Comparison of ENCODE assay signal across 2 cellular contexts in genomic region chr13:97289514-97290298, GRCh38.
TF ChIP-seq lines count a peak whose summit lies in the region.

No MANE protein-coding gene starts in this region.

TF ChIP-seq in SK-N-SH, 30 proteins besides CTCF, POLR2A, EP300 and RAD21 (continued from another document):
- TF ChIP-seq, protein P1, sequence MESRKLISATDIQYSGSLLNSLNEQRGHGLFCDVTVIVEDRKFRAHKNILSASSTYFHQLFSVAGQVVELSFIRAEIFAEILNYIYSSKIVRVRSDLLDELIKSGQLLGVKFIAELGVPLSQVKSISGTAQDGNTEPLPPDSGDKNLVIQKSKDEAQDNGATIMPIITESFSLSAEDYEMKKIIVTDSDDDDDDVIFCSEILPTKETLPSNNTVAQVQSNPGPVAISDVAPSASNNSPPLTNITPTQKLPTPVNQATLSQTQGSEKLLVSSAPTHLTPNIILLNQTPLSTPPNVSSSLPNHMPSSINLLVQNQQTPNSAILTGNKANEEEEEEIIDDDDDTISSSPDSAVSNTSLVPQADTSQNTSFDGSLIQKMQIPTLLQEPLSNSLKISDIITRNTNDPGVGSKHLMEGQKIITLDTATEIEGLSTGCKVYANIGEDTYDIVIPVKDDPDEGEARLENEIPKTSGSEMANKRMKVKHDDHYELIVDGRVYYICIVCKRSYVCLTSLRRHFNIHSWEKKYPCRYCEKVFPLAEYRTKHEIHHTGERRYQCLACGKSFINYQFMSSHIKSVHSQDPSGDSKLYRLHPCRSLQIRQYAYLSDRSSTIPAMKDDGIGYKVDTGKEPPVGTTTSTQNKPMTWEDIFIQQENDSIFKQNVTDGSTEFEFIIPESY (IDR thresholded peaks at IDR 0.05; ENCODE audit: borderline replicate concordance, low read depth): no peak

TF ChIP-seq in SK-N-SH treated with all-trans-retinoic acid at 6 μM for 48 hours, 23 proteins besides CTCF, POLR2A, EP300 and RAD21 (continued from another document):
- TF ChIP-seq POU6F1 (CRISPR knock-in tag; IDR thresholded peaks at IDR 0.05; ENCODE audit: borderline replicate concordance, low read depth) (no peak), OSR1 (CRISPR knock-in tag; IDR thresholded peaks at IDR 0.05) (no peak), PATZ1 (CRISPR knock-in tag; IDR thresholded peaks at IDR 0.05; ENCODE audit: borderline replicate concordance) (no peak)
